3 cellular contexts compared by ENCODE assay signal in genomic region chr1:25820247-25821111, GRCh38.
A peak's percentile ranks its signal among the peaks of the same experiment; 100 is the strongest.
TF ChIP-seq lines count a peak whose summit lies in the region.

No MANE protein-coding gene starts in this region.

TF ChIP-seq in HEK293T, 16 proteins besides CTCF, POLR2A, EP300 and RAD21:
- peak; percentile 37 for TF ChIP-seq L3MBTL2 (conservative IDR thresholded peaks at IDR 0.05)
- TF ChIP-seq HDGF (IDR thresholded peaks at IDR 0.05; ENCODE audit: borderline replicate concordance): no peak

TF ChIP-seq in WTC11, 78 proteins besides CTCF, POLR2A, EP300 and RAD21 (continues in another document):
- TF ChIP-seq GABPB1 (CRISPR knock-in tag; IDR thresholded peaks at IDR 0.05): no peak
- no peak for TF ChIP-seq IRF1 (CRISPR knock-in tag; IDR thresholded peaks at IDR 0.05)
- no peak for TF ChIP-seq SOX15 (CRISPR knock-in tag; IDR thresholded peaks at IDR 0.05)
- TF ChIP-seq FOXJ3 (CRISPR knock-in tag; IDR thresholded peaks at IDR 0.05; ENCODE audit: borderline replicate concordance): no peak
- TF ChIP-seq ZNF219 (CRISPR knock-in tag; IDR thresholded peaks at IDR 0.05; ENCODE audit: borderline replicate concordance): no peak
- TF ChIP-seq NR3C1 (CRISPR knock-in tag; conservative IDR thresholded peaks at IDR 0.05; ENCODE audit: low read depth): no peak
- TF ChIP-seq ZBTB21 (CRISPR knock-in tag; IDR thresholded peaks at IDR 0.05; ENCODE audit: borderline replicate concordance): no peak
- TF ChIP-seq RELA (CRISPR knock-in tag; IDR thresholded peaks at IDR 0.05; ENCODE audit: borderline replicate concordance): no peak
- TF ChIP-seq JUN (CRISPR knock-in tag; IDR thresholded peaks at IDR 0.05): peak; percentile 74
- TF ChIP-seq CDX4 (CRISPR knock-in tag; IDR thresholded peaks at IDR 0.05; ENCODE audit: borderline replicate concordance): no peak
- TF ChIP-seq MAX (CRISPR knock-in tag; IDR thresholded peaks at IDR 0.05): no peak
- peak; percentile 91; the same call in 1 of the 2 replicates for TF ChIP-seq ARID4B (CRISPR knock-in tag; IDR thresholded peaks at IDR 0.05; ENCODE audit: borderline replicate concordance)
- TF ChIP-seq ZNF121 (CRISPR knock-in tag; IDR thresholded peaks at IDR 0.05): no peak
- TF ChIP-seq FOXP1 (CRISPR knock-in tag; IDR thresholded peaks at IDR 0.05; ENCODE audit: borderline replicate concordance): no peak; the same call in 1 of the 2 replicates
- TF ChIP-seq ZSCAN18 (CRISPR knock-in tag; IDR thresholded peaks at IDR 0.05): no peak
- no peak for TF ChIP-seq E2F4 (CRISPR knock-in tag; IDR thresholded peaks at IDR 0.05; ENCODE audit: borderline replicate concordance, low read depth)
- TF ChIP-seq RORB (CRISPR knock-in tag; IDR thresholded peaks at IDR 0.05): no peak
- 0 out of 2 replicates have a peak, but pooled peaks have one; percentile 26 for TF ChIP-seq SMAD4 (CRISPR knock-in tag; IDR thresholded peaks at IDR 0.05)
- no peak for TF ChIP-seq EMX1 (CRISPR knock-in tag; IDR thresholded peaks at IDR 0.05)

TF ChIP-seq in HepG2, 621 proteins besides CTCF, POLR2A, EP300 and RAD21 (continues in another document):
- TF ChIP-seq ZFX (CRISPR knock-in tag; IDR thresholded peaks at IDR 0.05; ENCODE audit: low read depth): peak; percentile 62; the same call in 1 of the 2 replicates
- TF ChIP-seq NR1H2 (CRISPR knock-in tag; IDR thresholded peaks at IDR 0.05; ENCODE audit: borderline replicate concordance, low read depth): no peak
- TF ChIP-seq ZNF784 (CRISPR knock-in tag; IDR thresholded peaks at IDR 0.05; ENCODE audit: borderline replicate concordance): no peak
- TF ChIP-seq ZNF24 (IDR thresholded peaks at IDR 0.05): no peak
- TF ChIP-seq ZSCAN22 (CRISPR knock-in tag; IDR thresholded peaks at IDR 0.05): no peak; the same call in 1 of the 2 replicates
- TF ChIP-seq FLYWCH1 (CRISPR knock-in tag; IDR thresholded peaks at IDR 0.05): no peak
- no peak; the same call in 1 of the 2 replicates for TF ChIP-seq ATF7-NPFF (CRISPR knock-in tag; IDR thresholded peaks at IDR 0.05; ENCODE audit: low read depth)
- no peak; the same call in 1 of the 2 replicates for TF ChIP-seq ZNF616 (CRISPR knock-in tag; IDR thresholded peaks at IDR 0.05; ENCODE audit: low read depth)
- TF ChIP-seq ZNF891 (CRISPR knock-in tag; IDR thresholded peaks at IDR 0.05): no peak; the same call in 1 of the 2 replicates
- TF ChIP-seq ZNF670 (CRISPR knock-in tag; IDR thresholded peaks at IDR 0.05; ENCODE audit: borderline replicate concordance): peak; percentile 64; the same call in 1 of the 2 replicates
- TF ChIP-seq GPBP1L1 (CRISPR knock-in tag; IDR thresholded peaks at IDR 0.05): no peak
- no peak for TF ChIP-seq CENPBD1 (CRISPR knock-in tag; IDR thresholded peaks at IDR 0.05; ENCODE audit: borderline replicate concordance, low read depth)
- no peak for TF ChIP-seq NONO (IDR thresholded peaks at IDR 0.05)
- no peak for TF ChIP-seq NONO (CRISPR knock-in tag; conservative IDR thresholded peaks at IDR 0.05)
- peak; percentile 68; the same call in 1 of the 2 replicates for TF ChIP-seq ZNF501 (CRISPR knock-in tag; IDR thresholded peaks at IDR 0.05)
- TF ChIP-seq HNF4G (IDR thresholded peaks at IDR 0.05; ENCODE audit: borderline replicate concordance, low read depth, low read length): peak; percentile 52; the same call in 1 of the 2 replicates
- TF ChIP-seq HNF4G (CRISPR knock-in tag; IDR thresholded peaks at IDR 0.05; ENCODE audit: borderline replicate concordance, low read depth): no peak; the same call in 1 of the 2 replicates
- TF ChIP-seq JUNB (CRISPR knock-in tag; IDR thresholded peaks at IDR 0.05; ENCODE audit: borderline replicate concordance): no peak; the same call in 1 of the 2 replicates
- no peak for TF ChIP-seq ZNF737 (CRISPR knock-in tag; IDR thresholded peaks at IDR 0.05; ENCODE audit: borderline replicate concordance)
- TF ChIP-seq ZNF567 (CRISPR knock-in tag; IDR thresholded peaks at IDR 0.05; ENCODE audit: borderline replicate concordance): no peak
- TF ChIP-seq ZNF224 (CRISPR knock-in tag; IDR thresholded peaks at IDR 0.05): peak; percentile 78; the same call in 1 of the 2 replicates
- TF ChIP-seq ZNF280D (CRISPR knock-in tag; IDR thresholded peaks at IDR 0.05): no peak
- no peak for TF ChIP-seq ATF1 (CRISPR knock-in tag; IDR thresholded peaks at IDR 0.05)
- no peak for TF ChIP-seq ZNF18 (CRISPR knock-in tag; IDR thresholded peaks at IDR 0.05; ENCODE audit: insufficient replicate concordance)
- no peak for TF ChIP-seq MAFF (IDR thresholded peaks at IDR 0.05; ENCODE audit: low read depth, low read length)
- no peak for TF ChIP-seq ZNF629 (CRISPR knock-in tag; conservative IDR thresholded peaks at IDR 0.05)
- no peak for TF ChIP-seq NFE2L2 (IDR thresholded peaks at IDR 0.05; ENCODE audit: low read length)
- TF ChIP-seq AKNA (CRISPR knock-in tag; IDR thresholded peaks at IDR 0.05; ENCODE audit: borderline replicate concordance): no peak
- TF ChIP-seq ZNF720 (CRISPR knock-in tag; IDR thresholded peaks at IDR 0.05): no peak
- TF ChIP-seq ZNF121 (CRISPR knock-in tag; IDR thresholded peaks at IDR 0.05): no peak
- no peak for TF ChIP-seq HCFC1 (IDR thresholded peaks at IDR 0.05; ENCODE audit: low read depth, low read length)
- no peak; the same call in 1 of the 2 replicates for TF ChIP-seq BRCA1 (CRISPR knock-in tag; IDR thresholded peaks at IDR 0.05)
- no peak for TF ChIP-seq ZNF335 (CRISPR knock-in tag; IDR thresholded peaks at IDR 0.05)
- TF ChIP-seq GZF1 (CRISPR knock-in tag; IDR thresholded peaks at IDR 0.05): no peak
- no peak for TF ChIP-seq NAIF1 (CRISPR knock-in tag; IDR thresholded peaks at IDR 0.05; ENCODE audit: borderline replicate concordance)
- TF ChIP-seq KAT8 (CRISPR knock-in tag; IDR thresholded peaks at IDR 0.05): 0 out of 2 replicates have a peak, but pooled peaks have one; percentile 11
- TF ChIP-seq THYN1 (CRISPR knock-in tag; IDR thresholded peaks at IDR 0.05; ENCODE audit: borderline replicate concordance, low read depth): no peak
- TF ChIP-seq MZF1 (CRISPR knock-in tag; IDR thresholded peaks at IDR 0.05; ENCODE audit: borderline replicate concordance): no peak
- no peak for TF ChIP-seq TSC22D2 (CRISPR knock-in tag; IDR thresholded peaks at IDR 0.05; ENCODE audit: borderline replicate concordance)
- TF ChIP-seq ZFYVE20 (CRISPR knock-in tag; IDR thresholded peaks at IDR 0.05; ENCODE audit: borderline replicate concordance, low read depth): 0 out of 2 replicates have a peak, but pooled peaks have one; percentile 43
- TF ChIP-seq HNRNPUL1 (IDR thresholded peaks at IDR 0.05; ENCODE audit: low read depth, low read length): no peak
- no peak for TF ChIP-seq NR2F6 (IDR thresholded peaks at IDR 0.05)
- TF ChIP-seq NR2F6 (CRISPR knock-in tag; IDR thresholded peaks at IDR 0.05): no peak
- no peak for TF ChIP-seq TMF1 (CRISPR knock-in tag; IDR thresholded peaks at IDR 0.05; ENCODE audit: low read depth)
- TF ChIP-seq PBX3 (CRISPR knock-in tag; IDR thresholded peaks at IDR 0.05; ENCODE audit: borderline replicate concordance): no peak
- no peak for TF ChIP-seq ZBTB43 (CRISPR knock-in tag; conservative IDR thresholded peaks at IDR 0.05)
- no peak for TF ChIP-seq ISL2 (CRISPR knock-in tag; IDR thresholded peaks at IDR 0.05)
